ENCODE assay signal across 9 cellular contexts in the genomic region with DNA sequence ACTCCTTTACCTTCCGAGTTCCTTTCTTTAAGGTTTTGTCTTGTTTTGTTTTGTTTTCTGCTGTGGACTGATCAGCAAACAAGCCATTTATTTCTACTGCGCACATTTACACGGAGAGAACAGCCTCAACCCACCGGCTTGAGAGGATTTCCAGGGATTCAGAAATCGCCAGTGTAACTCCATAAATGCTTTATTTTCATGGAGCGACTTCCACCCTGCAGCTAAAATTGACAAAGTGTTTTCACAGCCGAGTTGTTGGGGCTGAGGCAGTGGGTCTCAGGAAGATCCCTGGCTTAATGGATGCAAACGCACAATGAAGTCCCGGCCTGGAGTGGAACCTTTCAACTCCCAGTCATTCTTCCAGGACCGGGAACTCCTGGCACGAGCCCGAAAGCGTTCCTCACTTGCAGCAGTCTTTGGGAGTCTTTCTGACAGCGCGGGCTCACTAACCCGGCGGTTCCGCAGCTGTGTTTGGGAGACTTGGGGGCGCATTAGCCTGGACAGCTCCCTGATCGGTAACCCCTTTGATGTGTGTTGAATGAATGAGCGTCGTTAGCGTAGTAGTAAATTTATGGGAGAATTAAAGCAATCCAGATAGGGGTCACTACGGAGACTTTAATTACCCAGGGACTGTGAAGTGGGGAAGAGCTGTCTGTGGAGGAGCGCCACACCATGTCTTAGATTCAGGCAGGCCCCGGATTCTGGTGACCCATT. TPM values are rescaled to one million over a fixed set of nuclear protein-coding genes. Genes with fewer than 3 reads are reported as not detected.
DNase-seq lines count a peak whose midpoint lies in the region; ATAC-seq lines count a peak whose summit lies in the region.
"Had no signal": no experiment of that assay in that cellular context is flagged by ENCODE, and none has a peak within 500 bp of the region (broad histone marks: within the 10 kb centered on the region; RNA-seq: fewer than 3 reads in every experiment).

No MANE protein-coding gene starts in this region.

- WGBS in esophagus, 2 donors = 10 to 11% methylated on average over 26 of the region's 26 CpGs

- peaks cover 0 to 3% of the 10 kb centered on the region in 2 donors for H3K9me3 ChIP-seq in esophagus (ENCODE audit: control insufficient read depth in 2 of 2, insufficient read depth in 1 of 2, low read depth in 1 of 2, low read length in 1 of 2)

- H3K27me3 Mint-ChIP-seq in T-helper 2 cell treated with Interferon-gamma antibody and Interleukin-4, amounts not matched to agents 5 μg/mL and 100 μg/mL, for 36 hours (ENCODE audit: low read depth) = peaks cover 51% of the 10 kb centered on the region
- H3K27me3 Mint-ChIP-seq in natural killer cell treated with Interleukin-12 subunit alpha and Interleukin-12 subunit beta and Interleukin-15 and Interleukin-18, amount 100 ng/mL, for 72 hours = peaks cover 47 to 66% of the 10 kb centered on the region in 2 donors

- peaks cover 9 to 12% of the 10 kb centered on the region in 2 donors for H3K4me1 ChIP-seq in esophagus (ENCODE audit: control insufficient read depth in 2 of 2, insufficient read depth in 2 of 2, low read length in 1 of 2)

- no peak for DNase-seq in T-helper 2 cell treated with Interferon-gamma antibody and Interleukin-4, amounts not matched to agents 5 μg/mL and 100 μg/mL, for 36 hours (ENCODE audit: low spot score)
- no peak for DNase-seq in T-helper 2 cell
- peak; percentile 73 for DNase-seq in NCI-H69 (lab: John Stamatoyannopoulos, UW)
- DNase-seq in natural killer cell treated with Interleukin-12 subunit alpha and Interleukin-12 subunit beta and Interleukin-15 and Interleukin-18, amount 100 ng/mL, for 72 hours (ENCODE audit: low spot score) = no peak
- DNase-seq in NCI-H1694 (lab: John Stamatoyannopoulos, UW) = no peak

- peaks cover 4 to 22% of the 10 kb centered on the region in 2 donors for H3K27me3 ChIP-seq in esophagus (ENCODE audit: control insufficient read depth in 1 of 2, insufficient read depth in 2 of 2, low read length in 2 of 2)

- H3K36me3 Mint-ChIP-seq in T-helper 2 cell treated with Interferon-gamma antibody and Interleukin-4, amounts not matched to agents 5 μg/mL and 100 μg/mL, for 36 hours (ENCODE audit: low read depth) = no peaks in the 10 kb centered on the region
- H3K36me3 Mint-ChIP-seq in natural killer cell treated with Interleukin-12 subunit alpha and Interleukin-12 subunit beta and Interleukin-15 and Interleukin-18, amount 100 ng/mL, for 72 hours = peaks cover 16% of the 10 kb centered on the region

- H3K4me3 Mint-ChIP-seq in T-helper 2 cell treated with Interferon-gamma antibody and Interleukin-4, amounts not matched to agents 5 μg/mL and 100 μg/mL, for 36 hours = peak overlapping the region; percentile 42
- peak overlapping the region; percentile 58 for H3K4me3 Mint-ChIP-seq in natural killer cell treated with Interleukin-12 subunit alpha and Interleukin-12 subunit beta and Interleukin-15 and Interleukin-18, amount 100 ng/mL, for 72 hours

- peak overlapping the region; percentile 4 to 45 for H3K4me3 ChIP-seq in esophagus (ENCODE audit: low read depth in 1 of 2, low read length in 2 of 2)

- no peak overlapping the region for H3K27ac ChIP-seq in esophagus (ENCODE audit: low read depth in 2 of 2, low read length in 1 of 2)

- no peak for ATAC-seq in natural killer cell treated with Interleukin-12 subunit alpha and Interleukin-12 subunit beta and Interleukin-15 and Interleukin-18, amount 100 ng/mL, for 72 hours
- ATAC-seq in HG02759 (IDR thresholded peaks at IDR 0.05; ENCODE audit: unreplicated experiment) (no peak), GM18907 (IDR thresholded peaks at IDR 0.05; ENCODE audit: unreplicated experiment) (no peak)

- no peak overlapping the region for H3K27ac Mint-ChIP-seq in T-helper 2 cell treated with Interferon-gamma antibody and Interleukin-4, amounts not matched to agents 5 μg/mL and 100 μg/mL, for 36 hours
- no peak overlapping the region for H3K27ac Mint-ChIP-seq in natural killer cell treated with Interleukin-12 subunit alpha and Interleukin-12 subunit beta and Interleukin-15 and Interleukin-18, amount 100 ng/mL, for 72 hours

- H3K4me1 Mint-ChIP-seq in T-helper 2 cell treated with Interferon-gamma antibody and Interleukin-4, amounts not matched to agents 5 μg/mL and 100 μg/mL, for 36 hours (ENCODE audit: low read depth) = peaks cover 3% of the 10 kb centered on the region
- H3K4me1 Mint-ChIP-seq in natural killer cell treated with Interleukin-12 subunit alpha and Interleukin-12 subunit beta and Interleukin-15 and Interleukin-18, amount 100 ng/mL, for 72 hours (ENCODE audit: low read depth in 2 of 2) = peaks cover 10 to 14% of the 10 kb centered on the region in 2 donors

- H3K36me3 ChIP-seq in esophagus (ENCODE audit: control insufficient read depth in 2 of 2, insufficient read depth in 2 of 2, low read length in 1 of 2) = no peaks in the 10 kb centered on the region

- H3K9me3 Mint-ChIP-seq in T-helper 2 cell treated with Interferon-gamma antibody and Interleukin-4, amounts not matched to agents 5 μg/mL and 100 μg/mL, for 36 hours = peaks cover 5% of the 10 kb centered on the region
- peaks cover 5% of the 10 kb centered on the region for H3K9me3 Mint-ChIP-seq in natural killer cell treated with Interleukin-12 subunit alpha and Interleukin-12 subunit beta and Interleukin-15 and Interleukin-18, amount 100 ng/mL, for 72 hours

RNA-seq across cellular contexts. Expression of gene MYRIP, which starts 0.8 kb away (rescaled TPM):
- polyA plus RNA-seq in esophagus = under 1 TPM; 0.29 to 0.55 TPM
- total RNA-seq in natural killer cell treated with Interleukin-12 subunit alpha and Interleukin-12 subunit beta and Interleukin-15 and Interleukin-18, amount 100 ng/mL, for 72 hours = not detected
- total RNA-seq: activated CD8-positive, alpha-beta memory T cell treated with anti-CD3 and anti-CD28 coated beads for 36 hours had no signal
